ENCODE assay signal across 9 cellular contexts in genomic region chr16:46822270-46822669, GRCh38. TPM values are rescaled to one million over a fixed set of nuclear protein-coding genes. Genes with fewer than 3 reads are reported as not detected.
DNase-seq lines count a peak whose midpoint lies in the region; ATAC-seq and TF ChIP-seq lines count a peak whose summit lies in the region.
"Had no signal": no experiment of that assay in that cellular context is flagged by ENCODE, and none has a peak within 500 bp of the region (broad histone marks: within the 10 kb centered on the region; RNA-seq: fewer than 3 reads in every experiment).

No MANE protein-coding gene starts in this region.

- H3K36me3 ChIP-seq in MM.1S (replicated peaks; ENCODE audit: insufficient read depth, low read length) = peaks cover 8% of the 10 kb centered on the region; the same call in 1 of the 2 replicates
- no peaks in the 10 kb centered on the region for H3K36me3 ChIP-seq in testis (ENCODE audit: low read depth, missing control alignments)
- no peaks in the 10 kb centered on the region for H3K36me3 ChIP-seq in mesendoderm (ENCODE audit: control insufficient read depth, insufficient read depth, low read length)

- H3K4me1 ChIP-seq in MM.1S (ENCODE audit: low read length) (peaks cover 30% of the 10 kb centered on the region), testis (no peaks in the 10 kb centered on the region), mesendoderm (ENCODE audit: control insufficient read depth, low read depth, low read length) (no peaks in the 10 kb centered on the region)

- peak overlapping the region; percentile 8; the same call in 1 of the 2 replicates for H3K9ac ChIP-seq in MM.1S (ENCODE audit: low read length)
- H3K9ac ChIP-seq in mesendoderm (ENCODE audit: low read length) = no peak overlapping the region

- DNase-seq in activated T-cell treated with anti-CD3 and anti-CD28 coated beads, Interleukin-2, amount 50 U/mL, for 4 hours = no peak
- no peak for DNase-seq in activated T-cell treated with anti-CD3 and anti-CD28 coated beads, Interleukin-2, amount 50 U/mL, for 1 hour
- DNase-seq in HCEC 1CT (peak; percentile 95), MM.1S (peak; percentile 28), H4 (ENCODE audit: low spot score) (no peak), testis (no peak), mesendoderm (no peak)
- peak; percentile 28 to 42 for DNase-seq in stimulated activated CD4-positive, alpha-beta T cell treated with anti-CD3 and anti-CD28 coated beads, Interleukin-2, amount 100 ng/mL, for 24 hours
- DNase-seq: NCI-H1694 had no signal

- H2BK120ac ChIP-seq in mesendoderm (ENCODE audit: low read depth, low read length) = no peak overlapping the region

- H4K5ac ChIP-seq in mesendoderm (ENCODE audit: low read length) = no peak overlapping the region

- no peak overlapping the region for H3K56ac ChIP-seq in mesendoderm (ENCODE audit: low read length)

- no peak overlapping the region for H2BK5ac ChIP-seq in mesendoderm (ENCODE audit: low read length)

- H2AK5ac ChIP-seq in mesendoderm (ENCODE audit: low read length) = no peak overlapping the region

- H3K4me3 ChIP-seq in MM.1S (ENCODE audit: low read length) (no peak overlapping the region), testis (no peak overlapping the region), mesendoderm (ENCODE audit: low read length) (no peak overlapping the region)

- no peak overlapping the region for H2BK15ac ChIP-seq in mesendoderm (replicated peaks; ENCODE audit: low read depth)

- H3K4me1 Mint-ChIP-seq in activated T-cell treated with anti-CD3 and anti-CD28 coated beads, Interleukin-2, amount 50 U/mL, for 4 hours (ENCODE audit: low read depth) = peaks cover 26% of the 10 kb centered on the region

- H4K20me1 ChIP-seq in MM.1S (ENCODE audit: insufficient read depth, low read length) = no peaks in the 10 kb centered on the region

- no peak overlapping the region for H3K4me3 Mint-ChIP-seq in activated T-cell treated with anti-CD3 and anti-CD28 coated beads, Interleukin-2, amount 50 U/mL, for 4 hours

- H3K4ac ChIP-seq in mesendoderm (ENCODE audit: low read depth, low read length) = no peak overlapping the region

- H3K9me2 ChIP-seq in MM.1S (replicated peaks; ENCODE audit: insufficient read depth, low read length) = no peaks in the 10 kb centered on the region

- H3K27me3 Mint-ChIP-seq in activated T-cell treated with anti-CD3 and anti-CD28 coated beads, Interleukin-2, amount 50 U/mL, for 4 hours (ENCODE audit: low read depth) = no peaks in the 10 kb centered on the region

- H4K8ac ChIP-seq in mesendoderm (ENCODE audit: low read depth, low read length) = no peak overlapping the region

- intact Hi-C loops in testis (cut with DNase I; ENCODE audit: low total_unique reads) = no loop called here

- H3K9me3 ChIP-seq in MM.1S (replicated peaks; ENCODE audit: insufficient read depth, low read length) = no peaks in the 10 kb centered on the region
- H3K9me3 ChIP-seq in testis = no peaks in the 10 kb centered on the region

- ATAC-seq in activated T-cell treated with anti-CD3 and anti-CD28 coated beads, Interleukin-2, amount 50 U/mL, for 4 hours = peak; percentile 90 to 95

- H3K23ac ChIP-seq in mesendoderm (ENCODE audit: low read length) = no peak overlapping the region

- no peak overlapping the region for H3K18ac ChIP-seq in mesendoderm (ENCODE audit: low read length)

- H3K27me3 ChIP-seq in MM.1S (replicated peaks; ENCODE audit: insufficient read depth, low read length) (no peaks in the 10 kb centered on the region), testis (no peaks in the 10 kb centered on the region), mesendoderm (ENCODE audit: insufficient read depth, low read length, poor library complexity) (no peaks in the 10 kb centered on the region)

- no peak for TF ChIP-seq CTCF in MM.1S (IDR thresholded peaks at IDR 0.05; ENCODE audit: low read length)
- no peak for TF ChIP-seq CTCF in testis (IDR thresholded peaks at IDR 0.05)

- TF ChIP-seq POLR2A in testis (IDR thresholded peaks at IDR 0.05) = no peak

- H3K36me3 Mint-ChIP-seq in activated T-cell treated with anti-CD3 and anti-CD28 coated beads, Interleukin-2, amount 50 U/mL, for 4 hours (ENCODE audit: insufficient read depth) = peaks cover 13% of the 10 kb centered on the region

- peak overlapping the region; percentile 37 for H3K4me2 ChIP-seq in MM.1S (ENCODE audit: low read depth, low read length)
- H3K4me2 ChIP-seq in mesendoderm (ENCODE audit: low read length) = no peak overlapping the region

- no peaks in the 10 kb centered on the region for H3K9me3 Mint-ChIP-seq in activated T-cell treated with anti-CD3 and anti-CD28 coated beads, Interleukin-2, amount 50 U/mL, for 4 hours

- no peak overlapping the region for H2AFZ ChIP-seq in MM.1S (ENCODE audit: low read length)

- H3K79me2 ChIP-seq in MM.1S (ENCODE audit: low read length) = peaks cover 85% of the 10 kb centered on the region
- H3K79me2 ChIP-seq in mesendoderm (ENCODE audit: control insufficient read depth, insufficient read depth, low read length) = peaks cover 6% of the 10 kb centered on the region

- H3F3A ChIP-seq in MM.1S (ENCODE audit: insufficient read depth, low read length) = peaks cover 11% of the 10 kb centered on the region; the same call in 1 of the 2 replicates

- WGBS in testis, 2 donors = 79 to 84% methylated on average over 3 of the region's 3 CpGs
- WGBS in mesendoderm (ENCODE audit: extremely low coverage, insufficient coverage, low lambda C conversion rate) = no CpG with 5 or more reads among the region's 3 CpGs

- peaks cover 2% of the 10 kb centered on the region for H3K79me1 ChIP-seq in mesendoderm (ENCODE audit: low read length)

- H3K27ac ChIP-seq in MM.1S (ENCODE audit: low read length) (peak overlapping the region; percentile 51; the same call in 1 of the 2 replicates), testis (no peak overlapping the region), mesendoderm (ENCODE audit: low read depth, low read length) (no peak overlapping the region)

RNA-seq across cellular contexts. Expression of gene C16orf87, which starts 8.7 kb away (rescaled TPM):
- 10 to 100 TPM; 19.5 to 24.8 (median 22.4) TPM for total RNA-seq in activated T-cell treated with anti-CD3 and anti-CD28 coated beads, Interleukin-2, amount 50 U/mL, for 4 hours
- total RNA-seq in H4 (2014; rRNA removed; shearing (Covaris generic)) = 10.4 and 11.5 TPM in 2 replicates
- 10 to 100 TPM; 32.0 to 45.4 TPM for total RNA-seq in testis
- polyA plus RNA-seq in testis (ENCODE audit: insufficient read depth, low read depth, low replicate concordance) = 44.9 TPM
- polyA plus RNA-seq in mesendoderm (2013, experiment 1 of 2) = 19.7 TPM
- 19.1 TPM for polyA plus RNA-seq in mesendoderm (2013, experiment 2 of 2)

Comparison
In these comparisons a context has a peak if more than half of its experiments do, and no peak if none do; other contexts are left out.
1. DNase-seq: peak in HCEC 1CT (single experiment), MM.1S (single experiment) and stimulated activated CD4-positive, alpha-beta T cell treated with anti-CD3 and anti-CD28 coated beads, Interleukin-2, amount 100 ng/mL, for 24 hours (2 of 2); none in activated T-cell treated with anti-CD3 and anti-CD28 coated beads, Interleukin-2, amount 50 U/mL, for 4 hours (single experiment), activated T-cell treated with anti-CD3 and anti-CD28 coated beads, Interleukin-2, amount 50 U/mL, for 1 hour (single experiment), H4 (single experiment), testis (single experiment) and mesendoderm (single experiment).